Comparison of ENCODE assay signal across 10 cellular contexts in genomic region chr21:33492571-33492970, GRCh38. TPM values are rescaled to one million over a fixed set of nuclear protein-coding genes. Genes with fewer than 3 reads are reported as not detected.
DNase-seq lines count a peak whose midpoint lies in the region; ATAC-seq and TF ChIP-seq lines count a peak whose summit lies in the region.
"Had no signal": no experiment of that assay in that cellular context is flagged by ENCODE, and none has a peak within 500 bp of the region (broad histone marks: within the 10 kb centered on the region; RNA-seq: fewer than 3 reads in every experiment).

No MANE protein-coding gene starts in this region.

- DNase-seq in SIG-M5 treated with dmso at 0.1 percent for 504 hours (lab: John Stamatoyannopoulos, UW; ENCODE audit: unreplicated experiment): peak; percentile 69
- no peak for DNase-seq in SIG-M5 (lab: John Stamatoyannopoulos, UW)
- peak; percentile 54 to 62 for DNase-seq in HL-60 (ENCODE audit: low read depth in 1 of 2, low spot score in 1 of 2)
- DNase-seq in WTC11 (ENCODE audit: low spot score): no peak
- peak; percentile 64 to 86 for DNase-seq in foreskin fibroblast
- DNase-seq in NCI-H2171 (lab: John Stamatoyannopoulos, UW): no peak
- DNase-seq in DMS79 (lab: John Stamatoyannopoulos, UW): no peak
- DNase-seq: SHP77 had no signal

- peak overlapping the region; percentile 90 for H3K4me3 Mint-ChIP-seq in WTC11

- H3K4me3 ChIP-seq in HL-60 (replicated peaks; ENCODE audit: insufficient read depth, low read length): no peak overlapping the region
- H3K4me3 ChIP-seq in foreskin fibroblast (ENCODE audit: low read depth in 1 of 2, low read length in 2 of 2): no peak overlapping the region

- no peak for ATAC-seq in WTC11
- no peak for ATAC-seq in HG03439 (IDR thresholded peaks at IDR 0.05; ENCODE audit: unreplicated experiment)

- CTCF ChIA-PET in WTC11 (lab: Charles Lee): no interaction called here

- peaks cover 12% of the 10 kb centered on the region for H3K36me3 Mint-ChIP-seq in WTC11

- no peak overlapping the region; the same call in none of the 2 replicates for H3K27ac ChIP-seq in HL-60 (replicated peaks)

- POLR2A ChIA-PET in WTC11 (lab: Charles Lee): interaction anchor here (0.7 kb wide), 1 partner anchor 33 kb away, joined by 4 read pairs; no protein-coding TSS in a partner anchor

- no peak for TF ChIP-seq CTCF in HL-60 (IDR thresholded peaks at IDR 0.05; ENCODE audit: insufficient read depth, low read length)
- TF ChIP-seq CTCF in WTC11 (IDR thresholded peaks at IDR 0.05): no peak
- TF ChIP-seq CTCF in foreskin fibroblast (IDR thresholded peaks at IDR 0.05; ENCODE audit: low read depth, low read length): no peak

- H3K27me3 ChIP-seq in HL-60 (ENCODE audit: insufficient read depth, poor library complexity, severe bottlenecking): no peaks in the 10 kb centered on the region
- H3K27me3 ChIP-seq: adrenal gland had no signal

- peaks cover 24% of the 10 kb centered on the region for H3K4me1 Mint-ChIP-seq in WTC11

- no peak overlapping the region for H3K27ac Mint-ChIP-seq in WTC11

- no peaks in the 10 kb centered on the region for H3K9me3 Mint-ChIP-seq in WTC11

- peaks cover 3% of the 10 kb centered on the region; the same call in 1 of the 2 replicates for H3K27me3 Mint-ChIP-seq in WTC11 (ENCODE audit: low read depth)

TF ChIP-seq in WTC11, 78 proteins besides CTCF, POLR2A, EP300 and RAD21:
- no peak for TF ChIP-seq AFF4 (CRISPR knock-in tag; IDR thresholded peaks at IDR 0.05; ENCODE audit: borderline replicate concordance)
- TF ChIP-seq SOX15 (CRISPR knock-in tag; IDR thresholded peaks at IDR 0.05): no peak
- TF ChIP-seq SMAD3 (CRISPR knock-in tag; IDR thresholded peaks at IDR 0.05; ENCODE audit: borderline replicate concordance): no peak
- TF ChIP-seq CREM (CRISPR knock-in tag; IDR thresholded peaks at IDR 0.05): no peak
- no peak for TF ChIP-seq ELF4 (CRISPR knock-in tag; IDR thresholded peaks at IDR 0.05; ENCODE audit: low read depth)
- no peak for TF ChIP-seq GABPB1 (CRISPR knock-in tag; IDR thresholded peaks at IDR 0.05)
- TF ChIP-seq CDX4 (CRISPR knock-in tag; IDR thresholded peaks at IDR 0.05; ENCODE audit: borderline replicate concordance): no peak
- no peak for TF ChIP-seq PRDM15 (CRISPR knock-in tag; IDR thresholded peaks at IDR 0.05)
- TF ChIP-seq NR1H2 (CRISPR knock-in tag; IDR thresholded peaks at IDR 0.05): no peak
- no peak for TF ChIP-seq USF1 (CRISPR knock-in tag; IDR thresholded peaks at IDR 0.05)
- no peak for TF ChIP-seq EMX1 (CRISPR knock-in tag; IDR thresholded peaks at IDR 0.05)
- TF ChIP-seq ZSCAN18 (CRISPR knock-in tag; IDR thresholded peaks at IDR 0.05): no peak

RNA-seq across cellular contexts. Expression of gene DNAJC28, which starts 1.1 kb away (rescaled TPM):
- 2.6 to 4.0 TPM (median 3.5 TPM) in 3 replicates for total RNA-seq in WTC11 (2021)

RNA-seq across cellular contexts. Expression of gene TMEM50B, which starts 12.8 kb away (rescaled TPM):
- total RNA-seq in WTC11 (2021): 21.0 to 26.0 TPM (median 25.4 TPM) in 3 replicates

RNA-seq across cellular contexts. Expression of gene GART, which starts 49.3 kb away (rescaled TPM):
- total RNA-seq in WTC11 (2021): 173 to 223 TPM (median 177 TPM) in 3 replicates

RNA-seq across cellular contexts. Expression of gene SON, which starts 50.3 kb away (rescaled TPM):
- 259 to 309 TPM (median 274 TPM) in 3 replicates for total RNA-seq in WTC11 (2021)

Comparison
In these comparisons a context has a peak if more than half of its experiments do, and no peak if none do; other contexts are left out.
1. DNase-seq: peak in SIG-M5 treated with dmso at 0.1 percent for 504 hours (single experiment), HL-60 (2 of 2) and foreskin fibroblast (2 of 2); none in SIG-M5 (single experiment), WTC11 (single experiment), NCI-H2171 (single experiment) and DMS79 (single experiment).